ENCODE assay signal across 18 cellular contexts in the genomic region with DNA sequence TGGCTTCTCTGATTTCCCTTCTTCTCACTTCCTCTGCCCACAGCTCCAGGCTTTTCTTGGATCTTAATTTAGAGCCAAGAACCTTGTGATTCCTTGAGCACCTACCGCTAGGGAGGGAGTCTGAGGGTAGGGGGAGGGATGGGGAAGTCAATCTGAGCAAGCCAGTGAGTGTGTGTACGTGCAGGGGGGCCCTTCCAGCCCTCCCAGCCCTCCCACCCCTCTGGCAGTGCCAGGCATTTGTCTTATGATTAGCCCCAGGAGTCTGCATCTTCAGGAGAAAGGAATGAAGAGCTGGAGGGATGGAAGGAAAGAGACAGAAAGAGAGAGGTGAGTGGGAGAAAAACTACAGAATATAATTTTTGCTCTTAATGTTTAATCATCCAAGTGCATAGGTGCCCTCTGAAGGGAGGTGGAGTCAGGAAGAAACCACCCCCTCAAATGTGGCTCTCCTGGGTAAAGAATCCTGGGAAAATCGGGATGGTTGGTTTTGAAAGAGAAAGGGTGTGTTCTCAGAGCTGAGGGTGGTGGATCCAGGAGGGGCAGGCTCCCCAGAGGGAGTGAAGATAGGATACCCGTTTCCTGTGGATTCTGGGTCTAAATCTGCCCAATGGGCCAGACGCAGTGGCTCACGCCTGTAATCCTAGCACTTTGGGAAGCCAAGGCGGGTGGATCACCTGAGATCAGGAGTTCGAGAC. TPM values are rescaled to one million over a fixed set of nuclear protein-coding genes. Genes with fewer than 3 reads are reported as not detected.
A peak's percentile ranks its signal among the peaks of the same experiment; 100 is the strongest.
DNase-seq lines count a peak whose midpoint lies in the region; ATAC-seq lines count a peak whose summit lies in the region.
"Had no signal": no experiment of that assay in that cellular context is flagged by ENCODE, and none has a peak within 500 bp of the region (broad histone marks: within the 10 kb centered on the region; RNA-seq: fewer than 3 reads in every experiment).

No MANE protein-coding gene starts in this region.

- CTCF ChIA-PET in activated naive CD4-positive, alpha-beta T cell treated with anti-CD3 and anti-CD28 coated beads for 36 hours (lab: Charles Lee), result interaction anchor here (0.9 to 5.4 kb wide), 3 partner anchors 9 to 160 kb away, joined by 3 to 21 read pairs (median 9); a partner anchor contains a TSS

- intact Hi-C loops in activated naive CD4-positive, alpha-beta T cell treated with anti-CD3 and anti-CD28 coated beads for 36 hours (cut with micrococcal nuclease), result no loop called here

- H3K27me3 Mint-ChIP-seq in activated naive CD4-positive, alpha-beta T cell treated with anti-CD3 and anti-CD28 coated beads, Interleukin-2, amount 50 U/mL, for 24 hours, result peaks cover 22% of the 10 kb centered on the region
- peaks cover 32% of the 10 kb centered on the region for H3K27me3 Mint-ChIP-seq in activated naive CD4-positive, alpha-beta T cell treated with anti-CD3 and anti-CD28 coated beads for 36 hours (ENCODE audit: low read depth)
- peaks cover 34% of the 10 kb centered on the region for H3K27me3 Mint-ChIP-seq in T-helper 17 cell
- peaks cover 18 to 27% (median 23%) of the 10 kb centered on the region in 3 donors for H3K27me3 Mint-ChIP-seq in naive B cell

- peak overlapping the region; percentile 36 for H3K4me3 Mint-ChIP-seq in activated naive CD4-positive, alpha-beta T cell treated with anti-CD3 and anti-CD28 coated beads, Interleukin-2, amount 50 U/mL, for 24 hours
- H3K4me3 Mint-ChIP-seq in activated naive CD4-positive, alpha-beta T cell treated with anti-CD3 and anti-CD28 coated beads for 36 hours, result no peak overlapping the region
- H3K4me3 Mint-ChIP-seq in T-helper 17 cell, result peak overlapping the region; percentile 90
- peak overlapping the region in 7 of 8 donors; percentile 62 to 88 (median 79) for H3K4me3 Mint-ChIP-seq in naive B cell
- H3K4me3 Mint-ChIP-seq: dendritic cell treated with granulocyte-macrophage colony-stimulating factor and Interleukin-4, amounts not matched to agents 40 ng/mL and 50 ng/mL, for 4 days had no signal

- H3K9me3 Mint-ChIP-seq in activated naive CD4-positive, alpha-beta T cell treated with anti-CD3 and anti-CD28 coated beads, Interleukin-2, amount 50 U/mL, for 24 hours, result no peaks in the 10 kb centered on the region
- no peaks in the 10 kb centered on the region for H3K9me3 Mint-ChIP-seq in activated naive CD4-positive, alpha-beta T cell treated with anti-CD3 and anti-CD28 coated beads for 36 hours
- no peaks in the 10 kb centered on the region for H3K9me3 Mint-ChIP-seq in naive B cell
- H3K9me3 Mint-ChIP-seq: dendritic cell treated with granulocyte-macrophage colony-stimulating factor and Interleukin-4, amounts not matched to agents 40 ng/mL and 50 ng/mL, for 4 days; stimulated activated naive CD8-positive, alpha-beta T cell treated with anti-CD3 and anti-CD28 coated beads, Interleukin-15, amount 100 ng/mL, for 72 hours had no signal

- no peak for DNase-seq in activated naive CD4-positive, alpha-beta T cell treated with anti-CD3 and anti-CD28 coated beads for 36 hours
- DNase-seq in T-helper 17 cell (no peak), naive B cell (no peak), OCI-M1 (lab: John Stamatoyannopoulos, UW) (no peak), DMS114 treated with DMSO at 0.1 percent for 48 hours (lab: John Stamatoyannopoulos, UW; ENCODE audit: unreplicated experiment) (no peak)
- DNase-seq in stimulated activated CD4-positive, alpha-beta T cell treated with anti-CD3 and anti-CD28 coated beads, Interleukin-2, amount 100 ng/mL, for 24 hours, result no peak
- DNase-seq: activated naive CD4-positive, alpha-beta T cell; NCI-H1694 treated with DMSO at 0.1 percent for 48 hours; T-helper 1 cell had no signal

- no peak overlapping the region for H3K27ac Mint-ChIP-seq in activated naive CD4-positive, alpha-beta T cell treated with anti-CD3 and anti-CD28 coated beads, Interleukin-2, amount 50 U/mL, for 24 hours
- H3K27ac Mint-ChIP-seq in activated naive CD4-positive, alpha-beta T cell treated with anti-CD3 and anti-CD28 coated beads for 36 hours, result no peak overlapping the region
- peak overlapping the region; percentile 56 for H3K27ac Mint-ChIP-seq in T-helper 17 cell
- peak overlapping the region in 4 of 6 donors; percentile 13 to 86 (median 45) for H3K27ac Mint-ChIP-seq in naive B cell
- H3K27ac Mint-ChIP-seq: dendritic cell treated with granulocyte-macrophage colony-stimulating factor and Interleukin-4, amounts not matched to agents 40 ng/mL and 50 ng/mL, for 4 days; stimulated activated naive CD8-positive, alpha-beta T cell treated with anti-CD3 and anti-CD28 coated beads, Interleukin-15, amount 100 ng/mL, for 72 hours had no signal

- ATAC-seq in T-helper 17 cell, result no peak
- no peak for ATAC-seq in naive B cell (ENCODE audit: low read depth in 2 of 2)
- no peak for ATAC-seq in GM21786 (IDR thresholded peaks at IDR 0.05; ENCODE audit: unreplicated experiment)

- peaks cover 21% of the 10 kb centered on the region for H3K4me1 Mint-ChIP-seq in activated naive CD4-positive, alpha-beta T cell treated with anti-CD3 and anti-CD28 coated beads, Interleukin-2, amount 50 U/mL, for 24 hours
- peaks cover 8% of the 10 kb centered on the region for H3K4me1 Mint-ChIP-seq in activated naive CD4-positive, alpha-beta T cell treated with anti-CD3 and anti-CD28 coated beads for 36 hours (ENCODE audit: low read depth)
- peaks cover 33% of the 10 kb centered on the region for H3K4me1 Mint-ChIP-seq in T-helper 17 cell
- peaks cover 71 to 72% (median 71%) of the 10 kb centered on the region in 3 donors for H3K4me1 Mint-ChIP-seq in naive B cell

- no peaks in the 10 kb centered on the region for H3K9me3 ChIP-seq in T-helper 17 cell (ENCODE audit: control insufficient read depth, low read length, poor library complexity, severe bottlenecking)
- H3K9me3 ChIP-seq: upper lobe of right lung had no signal

- H3K36me3 Mint-ChIP-seq in activated naive CD4-positive, alpha-beta T cell treated with anti-CD3 and anti-CD28 coated beads, Interleukin-2, amount 50 U/mL, for 24 hours, result no peaks in the 10 kb centered on the region
- H3K36me3 Mint-ChIP-seq in activated naive CD4-positive, alpha-beta T cell treated with anti-CD3 and anti-CD28 coated beads for 36 hours (ENCODE audit: low read depth), result no peaks in the 10 kb centered on the region
- H3K36me3 Mint-ChIP-seq in T-helper 17 cell (ENCODE audit: low read depth) (peaks cover 12% of the 10 kb centered on the region), naive B cell (peaks cover 0 to 16% of the 10 kb centered on the region in 2 donors)

RNA-seq across cellular contexts. Expression of a gene that starts 2.1 kb away (rescaled TPM):
- total RNA-seq in activated naive CD4-positive, alpha-beta T cell treated with anti-CD3 and anti-CD28 coated beads for 36 hours, result under 1 TPM; 0.21 to 0.27 TPM
- 1 to 10 TPM; 1.3 to 1.9 TPM for total RNA-seq in T-helper 17 cell
- polyA plus RNA-seq in naive B cell (ENCODE audit: low read depth in 6 of 6), result not detected
- total RNA-seq: HT-29, lower leg skin, MCF 10A had no signal

RNA-seq across cellular contexts. Expression of a gene that starts 9.3 kb away (rescaled TPM):
- total RNA-seq in activated naive CD4-positive, alpha-beta T cell treated with anti-CD3 and anti-CD28 coated beads for 36 hours, result 10 to 100 TPM; 52.6 to 56.6 TPM
- 10 to 100 TPM; 62.9 to 66.3 TPM for total RNA-seq in T-helper 17 cell
- polyA plus RNA-seq in naive B cell (ENCODE audit: low read depth in 6 of 6), result 10 to 100 TPM; 13.5 to 39.7 (median 23.2) TPM

RNA-seq across cellular contexts. Expression of a gene that starts 25.3 kb away (rescaled TPM):
- 10 to 100 TPM; 43.0 to 47.8 TPM for total RNA-seq in activated naive CD4-positive, alpha-beta T cell treated with anti-CD3 and anti-CD28 coated beads for 36 hours
- 10 to 100 TPM; 13.9 to 17.9 TPM for total RNA-seq in T-helper 17 cell
- 10 to 100 TPM; 26.4 to 43.9 (median 34.4) TPM for polyA plus RNA-seq in naive B cell (ENCODE audit: low read depth in 6 of 6)

RNA-seq across cellular contexts. Expression of a gene that starts 35.6 kb away (rescaled TPM):
- total RNA-seq in activated naive CD4-positive, alpha-beta T cell treated with anti-CD3 and anti-CD28 coated beads for 36 hours, result 10 to 100 TPM; 17.3 to 17.8 TPM
- total RNA-seq in T-helper 17 cell, result 10 to 100 TPM; 28.1 to 29.3 TPM
- polyA plus RNA-seq in naive B cell (ENCODE audit: low read depth in 6 of 6), result 100 to 1,000 TPM in 4 of 6 donors, 10 to 100 TPM in 2; 93.5 to 139 (median 112) TPM

RNA-seq across cellular contexts. Expression of a gene that starts 51.3 kb away (rescaled TPM):
- 1 to 10 TPM; 2.3 to 2.4 TPM for total RNA-seq in activated naive CD4-positive, alpha-beta T cell treated with anti-CD3 and anti-CD28 coated beads for 36 hours
- 10 to 100 TPM in 1 of 2 donors, 1 to 10 TPM in 1; 3.4 to 90.0 TPM for total RNA-seq in T-helper 17 cell
- 10 to 100 TPM in 1 of 6 donors, 1 to 10 TPM in 5; 3.8 to 11.0 (median 8.9) TPM for polyA plus RNA-seq in naive B cell (ENCODE audit: low read depth in 6 of 6)
- total RNA-seq: Daoy had no signal

Comparison
In these comparisons a context has a peak if more than half of its experiments do, and no peak if none do; other contexts are left out.
1. H3K27ac Mint-ChIP-seq: peak in T-helper 17 cell (single experiment) and naive B cell (4 of 6); none in activated naive CD4-positive, alpha-beta T cell treated with anti-CD3 and anti-CD28 coated beads, Interleukin-2, amount 50 U/mL, for 24 hours (single experiment) and activated naive CD4-positive, alpha-beta T cell treated with anti-CD3 and anti-CD28 coated beads for 36 hours (single experiment).